Comparison of ENCODE assay signal across 10 cellular contexts in the genomic region with DNA sequence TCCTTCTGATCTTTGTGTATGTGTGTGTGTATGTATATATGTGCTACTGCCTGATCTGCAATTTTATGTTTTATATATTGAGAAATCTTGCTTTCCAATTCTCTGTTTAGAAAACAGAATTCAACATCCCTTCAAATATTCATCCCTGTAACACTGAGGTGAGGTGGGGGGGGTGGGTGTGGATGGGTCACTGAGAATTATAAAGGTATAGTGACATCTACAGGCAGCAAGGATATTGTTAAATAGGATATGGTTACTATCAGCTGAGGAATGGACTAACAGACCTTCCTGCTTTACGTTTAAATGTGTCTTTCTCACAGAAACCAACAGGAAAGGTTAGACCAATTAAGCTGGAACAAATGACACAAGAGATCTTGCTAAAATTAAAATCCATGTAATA. TPM values are rescaled to one million over a fixed set of nuclear protein-coding genes. Genes with fewer than 3 reads are reported as not detected.
A peak's percentile ranks its signal among the peaks of the same experiment; 100 is the strongest.
DNase-seq lines count a peak whose midpoint lies in the region; ATAC-seq, FAIRE-seq and TF ChIP-seq lines count a peak whose summit lies in the region.
"Had no signal": no experiment of that assay in that cellular context is flagged by ENCODE, and none has a peak within 500 bp of the region (broad histone marks: within the 10 kb centered on the region; RNA-seq: fewer than 3 reads in every experiment).

No MANE protein-coding gene starts in this region.

- H3K4me1 ChIP-seq in Karpas-422 (ENCODE audit: low read length) (no peaks in the 10 kb centered on the region), GM12878 (ENCODE audit: control insufficient read depth, insufficient read depth, low read length) (no peaks in the 10 kb centered on the region)
- H3K4me1 ChIP-seq: tibial artery had no signal

- peak in 2 of 3 experiments; percentile 12 to 30; a peak in 3 of 6 replicates for TF ChIP-seq CTCF in GM12878 (IDR thresholded peaks at IDR 0.05 in 2 of 3, conservative IDR thresholded peaks at IDR 0.05 in 1 of 3; ENCODE audit: control insufficient read depth in 2 of 3, extremely low read depth in 1 of 3, insufficient read depth in 1 of 3, low read depth in 3 of 3, low read length in 3 of 3)
- TF ChIP-seq CTCF in progenitor cell of endocrine pancreas (IDR thresholded peaks at IDR 0.05; ENCODE audit: unreplicated experiment), result peak; percentile 51
- no peak for TF ChIP-seq CTCF in Calu3 (IDR thresholded peaks at IDR 0.05; ENCODE audit: unreplicated experiment)
- no peak for TF ChIP-seq CTCF in omental fat pad (IDR thresholded peaks at IDR 0.05)

- no peak overlapping the region for H3K4me3 Mint-ChIP-seq in progenitor cell of endocrine pancreas (ENCODE audit: low read depth)
- H3K4me3 Mint-ChIP-seq in Calu3 (ENCODE audit: low read depth, unreplicated experiment), result no peak overlapping the region

- H3K27me3 Mint-ChIP-seq in progenitor cell of endocrine pancreas, result no peaks in the 10 kb centered on the region
- H3K27me3 Mint-ChIP-seq in Calu3 (ENCODE audit: unreplicated experiment), result no peaks in the 10 kb centered on the region

- TF ChIP-seq POLR2A in GM12878 (IDR thresholded peaks at IDR 0.05; ENCODE audit: low read depth, low read length), result no peak

- POLR2A ChIA-PET in GM12878 (lab: Charles Lee), result no interaction called here

- no peaks in the 10 kb centered on the region for H3K9me3 Mint-ChIP-seq in progenitor cell of endocrine pancreas (ENCODE audit: low read depth)
- H3K9me3 Mint-ChIP-seq in Calu3 (ENCODE audit: low read depth, unreplicated experiment), result no peaks in the 10 kb centered on the region

- RAD21 ChIA-PET in GM12878 (lab: Charles Lee; ENCODE audit: unreplicated experiment), result interaction anchor here (0.7 kb wide), 1 partner anchor 163 kb away, joined by 3 read pairs; no protein-coding TSS in a partner anchor

- WGBS in GM12878 (ENCODE audit: insufficient coverage, insufficient replicate concordance, low lambda C conversion rate, missing lambda C conversion rate), result 0% methylated on average over 1 of the region's 1 CpG

- H3K4me1 Mint-ChIP-seq in progenitor cell of endocrine pancreas (ENCODE audit: low read depth) (peaks cover 1% of the 10 kb centered on the region), Calu3 (ENCODE audit: low read depth, unreplicated experiment) (no peaks in the 10 kb centered on the region)

- H3K27ac ChIP-seq in Karpas-422 (ENCODE audit: low read length) (no peak overlapping the region), GM12878 (ENCODE audit: control insufficient read depth, insufficient read depth) (no peak overlapping the region)
- H3K27ac ChIP-seq: tibial artery had no signal

- BruUV-seq in GM12878 (replicated peaks; lab: Mats Ljungman, UMichigan), result no TSS peak
- no TSS peak for BruUV-seq in Calu3 (replicated peaks; lab: Mats Ljungman, UMichigan)

- TF ChIP-seq RAD21 in GM12878 (IDR thresholded peaks at IDR 0.05; ENCODE audit: insufficient read depth, low read depth, low read length), result 0 out of 2 replicates have a peak, but pooled peaks have one; percentile 15

- H3K4me3 ChIP-seq in Karpas-422 (ENCODE audit: low read length) (no peak overlapping the region), GM12878 (no peak overlapping the region)
- H3K4me3 ChIP-seq: tibial artery had no signal

- H3K36me3 Mint-ChIP-seq in progenitor cell of endocrine pancreas (ENCODE audit: insufficient read depth) (no peaks in the 10 kb centered on the region), Calu3 (ENCODE audit: insufficient read depth, unreplicated experiment) (no peaks in the 10 kb centered on the region)

- SMC1A ChIA-PET in GM12878 (lab: Charles Lee; ENCODE audit: uncharacterized antibody, unreplicated experiment), result interaction anchor here (1.2 kb wide), 1 partner anchor 12 kb away, joined by 7 read pairs; no protein-coding TSS in a partner anchor

- no peak overlapping the region for H3K4me2 ChIP-seq in Karpas-422 (ENCODE audit: low read depth, low read length, poor library complexity, severe bottlenecking)
- H3K4me2 ChIP-seq in GM12878 (ENCODE audit: control insufficient read depth, insufficient read depth), result no peak overlapping the region

- TF ChIP-seq EP300 in GM12878 (IDR thresholded peaks at IDR 0.05; ENCODE audit: borderline replicate concordance in 1 of 2, control insufficient read depth in 1 of 2, low read depth in 2 of 2, low read length in 2 of 2), result no peak

- in situ Hi-C loops in GM12878 (cut with MboI), result no loop called here

- CTCF ChIA-PET in GM12878 (lab: Yijun Ruan, JAX) (interaction anchor here (0.8 to 1.4 kb wide), 3 partner anchors 55 to 348 kb away, joined by 3 to 4 read pairs (median 3); no protein-coding TSS in a partner anchor), Calu3 (lab: Charles Lee) (interaction anchor here (1.0 kb wide), 1 partner anchor 78 kb away, joined by 4 read pairs; no protein-coding TSS in a partner anchor)

- intact Hi-C loops in GM12878 (cut with micrococcal nuclease; ENCODE audit: unreplicated experiment), result no loop called here
- intact Hi-C loops in Calu3 (cut with micrococcal nuclease; ENCODE audit: unreplicated experiment), result loop anchor here (5.0 kb wide), 1 partner anchor 54 kb away; no protein-coding TSS in a partner anchor

- H3K79me2 ChIP-seq in Karpas-422 (ENCODE audit: low read length) (no peaks in the 10 kb centered on the region), GM12878 (ENCODE audit: control insufficient read depth, insufficient read depth, low read length) (no peaks in the 10 kb centered on the region)

- peak; percentile 3 to 63 (median 14) for DNase-seq in NCI-H1417 (lab: John Stamatoyannopoulos, UW)
- no peak for DNase-seq in NCI-H1417 treated with DMSO at 0.1 percent for 48 hours (lab: John Stamatoyannopoulos, UW)
- peak; percentile 44 for DNase-seq in Karpas-422
- no peak for DNase-seq in GM12878 (ENCODE audit: low read depth, low spot score)
- DNase-seq in progenitor cell of endocrine pancreas (ENCODE audit: low spot score, unreplicated experiment), result no peak
- no peak for DNase-seq in Calu3
- no peak for DNase-seq in DMS79 (lab: John Stamatoyannopoulos, UW)
- no peak for DNase-seq in omental fat pad (ENCODE audit: low spot score)
- DNase-seq: tibial artery had no signal

- H3K9me3 ChIP-seq in Karpas-422 (ENCODE audit: low read length) (no peaks in the 10 kb centered on the region), GM12878 (replicated peaks; ENCODE audit: control insufficient read depth, insufficient read depth, low read length) (no peaks in the 10 kb centered on the region)
- H3K9me3 ChIP-seq: tibial artery had no signal

- H3K36me3 ChIP-seq in Karpas-422 (ENCODE audit: insufficient read depth, low read length) (no peaks in the 10 kb centered on the region), GM12878 (ENCODE audit: control insufficient read depth in 2 of 2, insufficient read depth in 2 of 2, low read length in 1 of 2) (no peaks in the 10 kb centered on the region)
- H3K36me3 ChIP-seq: tibial artery had no signal

- H3K27ac Mint-ChIP-seq in progenitor cell of endocrine pancreas, result no peak overlapping the region
- no peak overlapping the region for H3K27ac Mint-ChIP-seq in Calu3 (ENCODE audit: unreplicated experiment)

- FAIRE-seq in GM12878 (lab: Jason Lieb, UNC), result no peak

- H3K9ac ChIP-seq in Karpas-422 (ENCODE audit: low read length) (no peak overlapping the region), GM12878 (ENCODE audit: control insufficient read depth, insufficient read depth, low read length) (no peak overlapping the region)

- H3K9me2 ChIP-seq in Karpas-422 (replicated peaks; ENCODE audit: insufficient read depth, low read length), result no peaks in the 10 kb centered on the region

- ATAC-seq in GM12878 (peak; percentile 68), omental fat pad (ENCODE audit: low FRiP score) (no peak)

- no peaks in the 10 kb centered on the region for H4K20me1 ChIP-seq in Karpas-422 (ENCODE audit: insufficient read depth, low read depth, low read length)
- H4K20me1 ChIP-seq in GM12878 (ENCODE audit: control insufficient read depth, insufficient read depth), result no peaks in the 10 kb centered on the region

- no peak overlapping the region for H2AFZ ChIP-seq in Karpas-422 (ENCODE audit: low read length)
- no peak overlapping the region for H2AFZ ChIP-seq in GM12878 (ENCODE audit: control insufficient read depth, low read depth, low read length)

- no peaks in the 10 kb centered on the region for H3K27me3 ChIP-seq in Karpas-422 (ENCODE audit: low read length)
- no peaks in the 10 kb centered on the region for H3K27me3 ChIP-seq in GM12878 (replicated peaks in 1 of 2; ENCODE audit: control insufficient read depth in 2 of 2, insufficient read depth in 2 of 2, low read length in 1 of 2)
- H3K27me3 ChIP-seq: tibial artery had no signal

RNA-seq across cellular contexts. Expression of gene MAGEB2, which starts 19.0 kb away (rescaled TPM):
- total RNA-seq in Karpas-422 (2014; rRNA removed; shearing (Covaris generic); ENCODE audit: low replicate concordance), result not detected in 2 replicates
- total RNA-seq in GM12878 (2013; cell fraction: nucleolus; rRNA removed), result not detected in 2 replicates
- total RNA-seq in GM12878 (2014; rRNA removed), result not detected in 2 replicates
- total RNA-seq in GM12878 (2014; rRNA removed; fragmentation: Illumina TruSeq; extraction: Trizol), result not detected in 2 replicates
- not detected in 2 replicates for total RNA-seq in GM12878 (2021)
- not detected for polyA plus RNA-seq in GM12878 (2011; ENCODE audit: low read depth)
- not detected in 2 replicates for polyA plus RNA-seq in GM12878 (2011; rRNA removed)
- polyA plus RNA-seq in GM12878 (2011; cell fraction: cytosol; rRNA removed), result not detected in 2 replicates
- polyA plus RNA-seq in GM12878 (2011; cell fraction: nucleus; rRNA removed), result not detected in 2 replicates
- polyA plus RNA-seq in GM12878 (2012), result not detected in 2 replicates
- not detected in 2 replicates for polyA plus RNA-seq in GM12878 (2014; fragmentation: Illumina TruSeq; extraction: Trizol)
- polyA plus RNA-seq in GM12878 (2014; fragmentation: Nextera tagmentation; extraction: Ambion mirVana), result not detected
- not detected in 2 replicates for polyA plus RNA-seq in GM12878 (2014; rRNA removed)
- polyA plus RNA-seq in GM12878 (2016; fragmentation: Nextera tagmentation; extraction: Ambion mirVana), result not detected
- polyA minus RNA-seq in GM12878 (2011; rRNA and poly(A)+ RNA removed), result not detected in 2 replicates
- polyA minus RNA-seq in GM12878 (2011; cell fraction: cytosol; rRNA and poly(A)+ RNA removed), result not detected in 2 replicates
- polyA minus RNA-seq in GM12878 (2011; cell fraction: nucleus; rRNA and poly(A)+ RNA removed), result not detected in 2 replicates
- not detected in 2 replicates for total RNA-seq in progenitor cell of endocrine pancreas
- total RNA-seq in Calu3 (2022), result not detected in 2 replicates
- not detected for total RNA-seq in omental fat pad
- total RNA-seq: lower leg skin had no signal

RNA-seq across cellular contexts. Expression of gene MAGEB3, which starts 34.1 kb away (rescaled TPM):
- not detected in 2 replicates for total RNA-seq in Karpas-422 (2014; rRNA removed; shearing (Covaris generic); ENCODE audit: low replicate concordance)
- not detected in 2 replicates for total RNA-seq in GM12878 (2013; cell fraction: nucleolus; rRNA removed)
- total RNA-seq in GM12878 (2014; rRNA removed), result not detected in 2 replicates
- total RNA-seq in GM12878 (2014; rRNA removed; fragmentation: Illumina TruSeq; extraction: Trizol), result not detected in 2 replicates
- total RNA-seq in GM12878 (2021), result not detected in 2 replicates
- not detected for polyA plus RNA-seq in GM12878 (2011; ENCODE audit: low read depth)
- not detected in 2 replicates for polyA plus RNA-seq in GM12878 (2011; rRNA removed)
- not detected in 2 replicates for polyA plus RNA-seq in GM12878 (2011; cell fraction: cytosol; rRNA removed)
- not detected in 2 replicates for polyA plus RNA-seq in GM12878 (2011; cell fraction: nucleus; rRNA removed)
- not detected in 2 replicates for polyA plus RNA-seq in GM12878 (2012)
- polyA plus RNA-seq in GM12878 (2014; fragmentation: Illumina TruSeq; extraction: Trizol), result not detected in 2 replicates
- polyA plus RNA-seq in GM12878 (2014; fragmentation: Nextera tagmentation; extraction: Ambion mirVana), result not detected
- polyA plus RNA-seq in GM12878 (2014; rRNA removed), result not detected in 2 replicates
- not detected for polyA plus RNA-seq in GM12878 (2016; fragmentation: Nextera tagmentation; extraction: Ambion mirVana)
- polyA minus RNA-seq in GM12878 (2011; rRNA and poly(A)+ RNA removed), result not detected in 2 replicates
- polyA minus RNA-seq in GM12878 (2011; cell fraction: cytosol; rRNA and poly(A)+ RNA removed), result not detected in 2 replicates
- not detected in 2 replicates for polyA minus RNA-seq in GM12878 (2011; cell fraction: nucleus; rRNA and poly(A)+ RNA removed)
- 0.26 and 0.51 TPM in 2 replicates for total RNA-seq in progenitor cell of endocrine pancreas
- not detected in 2 replicates for total RNA-seq in Calu3 (2022)
- total RNA-seq in omental fat pad, result not detected
- total RNA-seq: lower leg skin had no signal

RNA-seq across cellular contexts. Expression of gene MAGEB4, which starts 45.5 kb away (rescaled TPM):
- not detected in 2 replicates for total RNA-seq in Karpas-422 (2014; rRNA removed; shearing (Covaris generic); ENCODE audit: low replicate concordance)
- total RNA-seq in GM12878 (2013; cell fraction: nucleolus; rRNA removed), result 0.17 TPM in 1 of 2 replicates, not detected in the other
- total RNA-seq in GM12878 (2014; rRNA removed) (not detected in 2 replicates), GM12878 (2014; rRNA removed; fragmentation: Illumina TruSeq; extraction: Trizol) (not detected in 2 replicates), GM12878 (2021) (not detected in 2 replicates), progenitor cell of endocrine pancreas (not detected in 2 replicates), Calu3 (2022) (not detected in 2 replicates), omental fat pad (not detected)
- polyA plus RNA-seq in GM12878 (2011; ENCODE audit: low read depth), result not detected
- polyA plus RNA-seq in GM12878 (2011; rRNA removed) (not detected in 2 replicates), GM12878 (2014; fragmentation: Illumina TruSeq; extraction: Trizol) (0.04 TPM in 1 of 2 replicates, not detected in the other), GM12878 (2014; fragmentation: Nextera tagmentation; extraction: Ambion mirVana) (not detected), GM12878 (2014; rRNA removed) (not detected in 2 replicates), GM12878 (2016; fragmentation: Nextera tagmentation; extraction: Ambion mirVana) (not detected)
- polyA plus RNA-seq in GM12878 (2011; cell fraction: cytosol; rRNA removed), result not detected in 2 replicates
- not detected in 2 replicates for polyA plus RNA-seq in GM12878 (2011; cell fraction: nucleus; rRNA removed)
- polyA plus RNA-seq in GM12878 (2012), result not detected in 2 replicates
- not detected in 2 replicates for polyA minus RNA-seq in GM12878 (2011; rRNA and poly(A)+ RNA removed)
- polyA minus RNA-seq in GM12878 (2011; cell fraction: cytosol; rRNA and poly(A)+ RNA removed), result not detected in 2 replicates
- polyA minus RNA-seq in GM12878 (2011; cell fraction: nucleus; rRNA and poly(A)+ RNA removed), result not detected in 2 replicates
- total RNA-seq: lower leg skin had no signal

RNA-seq across cellular contexts. Expression of gene MAGEB1, which starts 50.6 kb away (rescaled TPM):
- not detected in 2 replicates for total RNA-seq in Karpas-422 (2014; rRNA removed; shearing (Covaris generic); ENCODE audit: low replicate concordance)
- total RNA-seq in GM12878 (2013; cell fraction: nucleolus; rRNA removed), result not detected in 2 replicates
- total RNA-seq in GM12878 (2014; rRNA removed) (not detected in 2 replicates), GM12878 (2014; rRNA removed; fragmentation: Illumina TruSeq; extraction: Trizol) (not detected in 2 replicates), GM12878 (2021) (not detected in 2 replicates), progenitor cell of endocrine pancreas (not detected in 2 replicates), Calu3 (2022) (not detected in 2 replicates), omental fat pad (not detected)
- not detected for polyA plus RNA-seq in GM12878 (2011; ENCODE audit: low read depth)
- polyA plus RNA-seq in GM12878 (2011; rRNA removed) (0.04 and 0.06 TPM in 2 replicates), GM12878 (2014; fragmentation: Illumina TruSeq; extraction: Trizol) (not detected in 2 replicates), GM12878 (2014; fragmentation: Nextera tagmentation; extraction: Ambion mirVana) (not detected), GM12878 (2014; rRNA removed) (0.06 TPM in 1 of 2 replicates, not detected in the other), GM12878 (2016; fragmentation: Nextera tagmentation; extraction: Ambion mirVana) (not detected)
- polyA plus RNA-seq in GM12878 (2011; cell fraction: cytosol; rRNA removed), result 0.07 TPM in 1 of 2 replicates, not detected in the other
- not detected in 2 replicates for polyA plus RNA-seq in GM12878 (2011; cell fraction: nucleus; rRNA removed)
- polyA plus RNA-seq in GM12878 (2012), result not detected in 2 replicates
- 0.10 TPM in 1 of 2 replicates, not detected in the other for polyA minus RNA-seq in GM12878 (2011; rRNA and poly(A)+ RNA removed)
- polyA minus RNA-seq in GM12878 (2011; cell fraction: cytosol; rRNA and poly(A)+ RNA removed), result not detected in 2 replicates
- polyA minus RNA-seq in GM12878 (2011; cell fraction: nucleus; rRNA and poly(A)+ RNA removed), result not detected in 2 replicates
- total RNA-seq: lower leg skin had no signal

Comparison
In these comparisons a context has a peak if more than half of its experiments do, and no peak if none do; other contexts are left out.
1. DNase-seq: peak in NCI-H1417 (3 of 3) and Karpas-422 (single experiment); none in NCI-H1417 treated with DMSO at 0.1 percent for 48 hours (single experiment), GM12878 (single experiment), progenitor cell of endocrine pancreas (single experiment), Calu3 (single experiment), DMS79 (single experiment) and omental fat pad (single experiment).
2. CTCF ChIP-seq: peak in GM12878 (2 of 3) and progenitor cell of endocrine pancreas (single experiment); none in Calu3 (single experiment) and omental fat pad (0 of 3).